Comparison of ENCODE assay signal across 8 cellular contexts in genomic region chr14:49892301-49892635, GRCh38. TPM values are rescaled to one million over a fixed set of nuclear protein-coding genes. Genes with fewer than 3 reads are reported as not detected.
DNase-seq lines count a peak whose midpoint lies in the region; ATAC-seq and TF ChIP-seq lines count a peak whose summit lies in the region.

No MANE protein-coding gene starts in this region.

- H3K27ac ChIP-seq in esophagus (ENCODE audit: low read depth in 2 of 2, low read length in 1 of 2) (peak overlapping the region; percentile 99 to 100), mucosa of rectum (ENCODE audit: low read depth in 2 of 2, low read length in 2 of 2) (peak overlapping the region; percentile 100)

- H3K27me3 ChIP-seq in BE2C: no peaks in the 10 kb centered on the region
- H3K27me3 ChIP-seq in esophagus (ENCODE audit: control insufficient read depth in 1 of 2, insufficient read depth in 2 of 2, low read length in 2 of 2): no peaks in the 10 kb centered on the region
- H3K27me3 ChIP-seq in mucosa of rectum (ENCODE audit: control insufficient read depth in 2 of 2, insufficient read depth in 2 of 2, low read length in 2 of 2): no peaks in the 10 kb centered on the region

- H3K4me1 ChIP-seq in BE2C (peaks cover 4% of the 10 kb centered on the region; the same call in 1 of the 2 replicates), esophagus (ENCODE audit: control insufficient read depth in 2 of 2, insufficient read depth in 2 of 2, low read length in 1 of 2) (no peaks in the 10 kb centered on the region), mucosa of rectum (ENCODE audit: control insufficient read depth in 2 of 2, insufficient read depth in 2 of 2, low read length in 2 of 2) (peaks cover 20 to 26% of the 10 kb centered on the region in 2 donors)

- 1% methylated on average over 12 of the region's 12 CpGs for WGBS in esophagus, 2 donors

- no peak for DNase-seq in BE2C
- peak; percentile 70 for DNase-seq in NCI-H446 treated with DMSO at 0.1 percent for 48 hours (lab: John Stamatoyannopoulos, UW)
- DNase-seq in activated CD4-positive, alpha-beta T cell treated with anti-CD3 and anti-CD28 coated beads, Interleukin-2, amount 50 U/mL, for 4 hours: peak; percentile 39 to 40
- DNase-seq in ureter (ENCODE audit: low spot score): peak; percentile 78

- peaks cover 14% of the 10 kb centered on the region for H3K36me3 ChIP-seq in BE2C
- H3K36me3 ChIP-seq in esophagus (ENCODE audit: control insufficient read depth in 2 of 2, insufficient read depth in 2 of 2, low read length in 1 of 2): peaks cover 0 to 5% of the 10 kb centered on the region in 2 donors
- H3K36me3 ChIP-seq in mucosa of rectum (ENCODE audit: control insufficient read depth in 2 of 2, insufficient read depth in 2 of 2, low read length in 2 of 2): peaks cover 11 to 13% of the 10 kb centered on the region in 2 donors

- H3K9ac ChIP-seq in mucosa of rectum (ENCODE audit: low read depth in 1 of 2, low read length in 2 of 2): peak overlapping the region; percentile 97 to 100

- ATAC-seq in GM18867 (IDR thresholded peaks at IDR 0.05; ENCODE audit: unreplicated experiment): peak; percentile 36
- peak; percentile 34 for ATAC-seq in HG03175 (IDR thresholded peaks at IDR 0.05; ENCODE audit: unreplicated experiment)

- H3K9me3 ChIP-seq in BE2C: no peaks in the 10 kb centered on the region
- H3K9me3 ChIP-seq in esophagus (ENCODE audit: control insufficient read depth in 2 of 2, insufficient read depth in 1 of 2, low read depth in 1 of 2, low read length in 1 of 2): no peaks in the 10 kb centered on the region
- no peaks in the 10 kb centered on the region for H3K9me3 ChIP-seq in mucosa of rectum (ENCODE audit: control insufficient read depth in 2 of 2, low read length in 2 of 2)

- H3K4me3 ChIP-seq in BE2C (ENCODE audit: low read depth, low read length) (peak overlapping the region; percentile 88), esophagus (ENCODE audit: low read depth in 1 of 2, low read length in 2 of 2) (peak overlapping the region; percentile 92 to 96), mucosa of rectum (ENCODE audit: low read length in 2 of 2) (peak overlapping the region; percentile 95 to 96)

- no peak for TF ChIP-seq CTCF in BE2C (IDR thresholded peaks at IDR 0.05; ENCODE audit: low read depth, low read length)

RNA-seq across cellular contexts. Expression of gene ARF6, which starts 0.6 kb away (rescaled TPM):
- 34.3 TPM for polyA plus RNA-seq in BE2C (2012; ENCODE audit: insufficient read depth, insufficient read length, low read depth)
- 100 to 1,000 TPM in 1 of 2 donors, 10 to 100 TPM in 1; 80.9 to 112 TPM for polyA plus RNA-seq in esophagus
- 75.5 TPM for total RNA-seq in ureter

RNA-seq across cellular contexts. Expression of gene NEMF, which starts 39.7 kb away (rescaled TPM):
- polyA plus RNA-seq in BE2C (2012; ENCODE audit: insufficient read depth, insufficient read length, low read depth): 25.0 TPM
- 10 to 100 TPM; 19.9 to 40.2 TPM for polyA plus RNA-seq in esophagus
- total RNA-seq in ureter: 108 TPM
